Comparison of ENCODE assay signal across 29 cellular contexts in genomic region chr3:64604313-64604712, GRCh38.
"Had no signal": no experiment of that assay in that cellular context is flagged by ENCODE, and none has a peak within 500 bp of the region (broad histone marks: within the 10 kb centered on the region; RNA-seq: fewer than 3 reads in every experiment).

No MANE protein-coding gene starts in this region.

- H3K4me3 ChIP-seq: stomach, suprapubic skin, testis, thoracic aorta, thyroid gland, tibial artery, tibial nerve, transverse colon, upper lobe of left lung, upper lobe of right lung, uterus, vagina had no signal

- H3K27me3 Mint-ChIP-seq: stimulated activated memory B cell treated with anti-CD40 and anti-IgM and Interleukin-4, amounts not matched to agents 10 μg/mL and 1 μg/mL and 100 μg/mL, for 72 hours; stimulated activated naive B cell treated with anti-CD40 and anti-IgM and Interleukin-4, amounts not matched to agents 10 μg/mL and 1 μg/mL and 100 μg/mL, for 72 hours; stimulated activated naive CD8-positive, alpha-beta T cell treated with anti-CD3 and anti-CD28 coated beads, Interleukin-15, amount 100 ng/mL, for 72 hours; stimulated activated naive CD8-positive, alpha-beta T cell treated with anti-CD3 and anti-CD28 coated beads, Interleukin-15, Interleukin-2, amounts not matched to agents 100 ng/mL and 50 ng/mL, for 24 hours had no signal

- H3K4me3 Mint-ChIP-seq: stimulated activated effector memory CD8-positive, alpha-beta T cell treated with anti-CD3 and anti-CD28 coated beads, Interleukin-12 subunit alpha, Interleukin-12 subunit beta, amount 100 ng/mL, for 72 hours; stimulated activated memory B cell treated with anti-CD40 and anti-IgM and Interleukin-4, amounts not matched to agents 10 μg/mL and 1 μg/mL and 100 μg/mL, for 72 hours; stimulated activated naive B cell treated with anti-CD40 and anti-IgM and Interleukin-4, amounts not matched to agents 10 μg/mL and 1 μg/mL and 100 μg/mL, for 72 hours; stimulated activated naive CD8-positive, alpha-beta T cell treated with anti-CD3 and anti-CD28 coated beads, Interleukin-15, amount 100 ng/mL, for 72 hours; stimulated activated naive CD8-positive, alpha-beta T cell treated with anti-CD3 and anti-CD28 coated beads, Interleukin-15, Interleukin-2, amounts not matched to agents 100 ng/mL and 50 ng/mL, for 24 hours; type B pancreatic cell had no signal

- DNase-seq: stimulated activated CD4-positive, alpha-beta T cell treated with anti-CD3 and anti-CD28 coated beads, Interleukin-2, amount 100 ng/mL, for 48 hours; stimulated activated CD4-positive, alpha-beta T cell treated with anti-CD3 and anti-CD28 coated beads, Interleukin-4, amount 100 ng/mL, for 1 hour; stimulated activated CD4-positive, alpha-beta T cell treated with anti-CD3 and anti-CD28 coated beads, Interleukin-4, amount 100 ng/mL, for 24 hours; stimulated activated CD4-positive, alpha-beta T cell treated with anti-CD3 and anti-CD28 coated beads, Interleukin-4, amount 100 ng/mL, for 4 hours; stimulated activated CD8-positive, alpha-beta memory T cell treated with anti-CD3 and anti-CD28 coated beads, Interleukin-4, amount 100 ng/mL, for 48 hours; stimulated activated naive B cell treated with anti-CD40 and anti-IgM and Interleukin-4, amounts not matched to agents 10 μg/mL and 1 μg/mL and 100 μg/mL, for 72 hours; stimulated activated naive CD4-positive, alpha-beta T cell; stimulated activated naive CD4-positive, alpha-beta T cell treated with Interleukin-2 at 50 U/mL for 16 hours; stimulated activated naive CD8-positive, alpha-beta T cell treated with anti-CD3 and anti-CD28 coated beads, Interleukin-15, amount 100 ng/mL, for 72 hours; stimulated activated naive CD8-positive, alpha-beta T cell treated with anti-CD3 and anti-CD28 coated beads, Interleukin-15, Interleukin-2, amounts not matched to agents 100 U/mL and 50 U/mL, for 24 hours; stomach; substantia nigra; testis; thyroid gland; tibial artery; transverse colon; trophoblast cell; upper lobe of left lung; upper lobe of right lung; uterus had no signal

- H3K27ac Mint-ChIP-seq: stimulated activated effector memory CD8-positive, alpha-beta T cell treated with anti-CD3 and anti-CD28 coated beads, Interleukin-12 subunit alpha, Interleukin-12 subunit beta, amount 100 ng/mL, for 72 hours; stimulated activated memory B cell treated with anti-CD40 and anti-IgM and Interleukin-4, amounts not matched to agents 10 μg/mL and 1 μg/mL and 100 μg/mL, for 72 hours; stimulated activated naive B cell treated with anti-CD40 and anti-IgM and Interleukin-4, amounts not matched to agents 10 μg/mL and 1 μg/mL and 100 μg/mL, for 72 hours; stimulated activated naive CD8-positive, alpha-beta T cell treated with anti-CD3 and anti-CD28 coated beads, Interleukin-15, amount 100 ng/mL, for 72 hours; stimulated activated naive CD8-positive, alpha-beta T cell treated with anti-CD3 and anti-CD28 coated beads, Interleukin-15, Interleukin-2, amounts not matched to agents 100 ng/mL and 50 ng/mL, for 24 hours; type B pancreatic cell had no signal

- H3K9me3 Mint-ChIP-seq: stimulated activated effector memory CD8-positive, alpha-beta T cell treated with anti-CD3 and anti-CD28 coated beads, Interleukin-12 subunit alpha, Interleukin-12 subunit beta, amount 100 ng/mL, for 72 hours; stimulated activated naive CD8-positive, alpha-beta T cell treated with anti-CD3 and anti-CD28 coated beads, Interleukin-15, amount 100 ng/mL, for 72 hours; stimulated activated naive CD8-positive, alpha-beta T cell treated with anti-CD3 and anti-CD28 coated beads, Interleukin-15, Interleukin-2, amounts not matched to agents 100 ng/mL and 50 ng/mL, for 24 hours; type B pancreatic cell had no signal

- H3K4me1 Mint-ChIP-seq: stimulated activated effector memory CD8-positive, alpha-beta T cell treated with anti-CD3 and anti-CD28 coated beads, Interleukin-12 subunit alpha, Interleukin-12 subunit beta, amount 100 ng/mL, for 72 hours; stimulated activated memory B cell treated with anti-CD40 and anti-IgM and Interleukin-4, amounts not matched to agents 10 μg/mL and 1 μg/mL and 100 μg/mL, for 72 hours; stimulated activated naive B cell treated with anti-CD40 and anti-IgM and Interleukin-4, amounts not matched to agents 10 μg/mL and 1 μg/mL and 100 μg/mL, for 72 hours; stimulated activated naive CD8-positive, alpha-beta T cell treated with anti-CD3 and anti-CD28 coated beads, Interleukin-15, amount 100 ng/mL, for 72 hours had no signal

- H3K27me3 ChIP-seq: stomach, suprapubic skin, testis, thyroid gland, tibial artery, tibial nerve, transverse colon, upper lobe of left lung, upper lobe of right lung, uterus, vagina had no signal

- ATAC-seq: stimulated activated effector memory CD8-positive, alpha-beta T cell treated with anti-CD3 and anti-CD28 coated beads, Interleukin-12 subunit alpha, Interleukin-12 subunit beta, amount 100 ng/mL, for 72 hours; stimulated activated memory B cell treated with anti-CD40 and anti-IgM and Interleukin-4, amounts not matched to agents 10 μg/mL and 1 μg/mL and 100 μg/mL, for 72 hours; stimulated activated naive B cell treated with anti-CD40 and anti-IgM and Interleukin-4, amounts not matched to agents 10 μg/mL and 1 μg/mL and 100 μg/mL, for 72 hours; stimulated activated naive CD8-positive, alpha-beta T cell treated with anti-CD3 and anti-CD28 coated beads, Interleukin-15, amount 100 ng/mL, for 72 hours; stimulated activated naive CD8-positive, alpha-beta T cell treated with anti-CD3 and anti-CD28 coated beads, Interleukin-15, Interleukin-2, amounts not matched to agents 100 U/mL and 50 U/mL, for 24 hours; upper lobe of right lung had no signal

- H3K4me1 ChIP-seq: stomach, suprapubic skin, testis, thyroid gland, tibial artery, tibial nerve, transverse colon, upper lobe of left lung, upper lobe of right lung, uterus, vagina had no signal

- H3K36me3 Mint-ChIP-seq: stimulated activated effector memory CD8-positive, alpha-beta T cell treated with anti-CD3 and anti-CD28 coated beads, Interleukin-12 subunit alpha, Interleukin-12 subunit beta, amount 100 ng/mL, for 72 hours; stimulated activated memory B cell treated with anti-CD40 and anti-IgM and Interleukin-4, amounts not matched to agents 10 μg/mL and 1 μg/mL and 100 μg/mL, for 72 hours; stimulated activated naive B cell treated with anti-CD40 and anti-IgM and Interleukin-4, amounts not matched to agents 10 μg/mL and 1 μg/mL and 100 μg/mL, for 72 hours had no signal

- H3K27ac ChIP-seq: stomach, suprapubic skin, testis, thoracic aorta, thyroid gland, tibial artery, tibial nerve, transverse colon, upper lobe of left lung, upper lobe of right lung, uterus, vagina had no signal

- H3K9me3 ChIP-seq: stomach, suprapubic skin, testis, thoracic aorta, thyroid gland, tibial artery, tibial nerve, transverse colon, upper lobe of left lung, upper lobe of right lung, uterus, vagina had no signal

- H3K36me3 ChIP-seq: suprapubic skin, transverse colon, uterus had no signal

- FAIRE-seq: urothelium cell line had no signal
